Comparison of ENCODE assay signal across 24 cellular contexts in the genomic region with DNA sequence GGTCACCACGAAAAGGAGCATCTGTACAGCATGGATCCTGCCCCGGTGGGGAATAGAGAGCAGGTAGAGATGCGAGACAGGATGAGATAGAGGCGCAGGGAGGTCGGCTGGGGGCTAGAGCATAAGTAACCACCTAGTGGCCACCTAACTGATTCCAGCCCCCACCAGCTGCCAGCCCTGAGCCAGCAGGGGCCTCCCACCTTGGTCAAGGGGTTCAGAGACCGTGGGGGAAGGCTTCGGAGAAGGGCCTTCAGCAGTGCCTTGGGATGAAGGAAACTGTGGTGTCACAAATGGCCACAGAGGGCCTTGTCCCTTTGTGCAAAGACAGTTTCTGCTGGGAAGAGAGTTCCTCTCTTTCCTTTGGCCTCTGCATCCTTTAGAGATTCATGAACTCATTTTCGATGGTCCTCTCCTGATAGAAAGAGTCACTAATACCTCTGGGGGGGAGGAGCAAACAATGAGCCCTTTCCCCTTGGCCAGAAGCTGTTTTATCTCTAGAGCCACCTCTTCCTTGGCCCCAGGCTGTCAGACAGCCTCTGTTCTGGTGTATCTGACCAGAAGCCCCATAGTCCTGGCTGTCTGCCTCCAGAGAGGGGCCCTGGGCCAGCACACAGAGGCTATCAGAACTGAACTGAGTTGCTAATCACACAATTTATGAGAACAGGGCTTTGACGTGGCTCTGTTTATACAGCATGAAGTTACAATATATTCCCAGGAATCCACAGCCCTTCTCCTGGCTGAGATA.
DNase-seq lines count a peak whose midpoint lies in the region; ATAC-seq and TF ChIP-seq lines count a peak whose summit lies in the region.
"Had no signal": no experiment of that assay in that cellular context is flagged by ENCODE, and none has a peak within 500 bp of the region (broad histone marks: within the 10 kb centered on the region; RNA-seq: fewer than 3 reads in every experiment).

No MANE protein-coding gene starts in this region.

- no peaks in the 10 kb centered on the region for H3K4me1 Mint-ChIP-seq in natural killer cell treated with Interleukin-12 subunit alpha and Interleukin-12 subunit beta and Interleukin-15 and Interleukin-18, amount 100 ng/mL, for 72 hours (ENCODE audit: low read depth in 2 of 2)
- H3K4me1 Mint-ChIP-seq: activated CD4-positive, alpha-beta memory T cell treated with anti-CD3 and anti-CD28 coated beads, Interleukin-2, amount 10 ng/mL, durations not matched to agents 7 days and 5 days; activated naive CD8-positive, alpha-beta T cell treated with anti-CD3 and anti-CD28 coated beads, Interleukin-2, amount 50 U/mL, for 24 hours; B cell had no signal

- H3K27ac ChIP-seq in heart left ventricle (peak overlapping the region in 7 of 12 donors; percentile 1 to 60 (median 38)), trophoblast cell (ENCODE audit: low read depth, low read length) (peak overlapping the region; percentile 91)
- H3K27ac ChIP-seq: body of pancreas, parathyroid adenoma had no signal

- H3K4me3 ChIP-seq in heart left ventricle = no peak overlapping the region
- H3K4me3 ChIP-seq in trophoblast cell (ENCODE audit: low read depth, low read length) = no peak overlapping the region
- H3K4me3 ChIP-seq: body of pancreas, mucosa of descending colon, transverse colon had no signal

- no peaks in the 10 kb centered on the region for H3K9me3 ChIP-seq in heart left ventricle
- no peaks in the 10 kb centered on the region for H3K9me3 ChIP-seq in trophoblast cell (ENCODE audit: insufficient read depth, low read depth, low read length)
- H3K9me3 ChIP-seq: body of pancreas, mucosa of descending colon, transverse colon had no signal

- WGBS in heart left ventricle, 4 donors = 78 to 88% (median 83%) methylated on average over 9 of the region's 9 CpGs
- no CpG with 5 or more reads among the region's 9 CpGs for WGBS in trophoblast cell (ENCODE audit: extremely low coverage, insufficient coverage, insufficient read length)

- peaks cover 4% of the 10 kb centered on the region for H3K79me2 ChIP-seq in trophoblast cell (ENCODE audit: control insufficient read depth, insufficient read depth, low read length, poor library complexity)
- H3K79me2 ChIP-seq: parathyroid adenoma had no signal

- H3K4ac ChIP-seq in trophoblast cell (ENCODE audit: low read depth, low read length) = peak overlapping the region; percentile 53

- H3K27ac Mint-ChIP-seq in natural killer cell treated with Interleukin-12 subunit alpha and Interleukin-12 subunit beta and Interleukin-15 and Interleukin-18, amount 100 ng/mL, for 72 hours = no peak overlapping the region
- H3K27ac Mint-ChIP-seq: activated CD4-positive, alpha-beta memory T cell treated with anti-CD3 and anti-CD28 coated beads, Interleukin-2, amount 10 ng/mL, durations not matched to agents 7 days and 5 days; activated naive CD8-positive, alpha-beta T cell treated with anti-CD3 and anti-CD28 coated beads, Interleukin-2, amount 50 U/mL, for 24 hours; B cell had no signal

- H3K27me3 ChIP-seq in heart left ventricle (no peaks in the 10 kb centered on the region), trophoblast cell (ENCODE audit: insufficient read depth, low read length) (no peaks in the 10 kb centered on the region)
- H3K27me3 ChIP-seq: body of pancreas, transverse colon had no signal

- H2BK120ac ChIP-seq in trophoblast cell (ENCODE audit: insufficient read depth, low read length, poor library complexity) = peak overlapping the region; percentile 87

- no peak for TF ChIP-seq POLR2A in heart left ventricle (IDR thresholded peaks at IDR 0.05)

- peak overlapping the region; percentile 47 for H4K12ac ChIP-seq in trophoblast cell (ENCODE audit: low read depth, low read length)

- no peak overlapping the region for H3K4me2 ChIP-seq in trophoblast cell (ENCODE audit: low read length)

- no peak overlapping the region for H3K9ac ChIP-seq in trophoblast cell (ENCODE audit: low read length)
- H3K9ac ChIP-seq: parathyroid adenoma had no signal

- peak overlapping the region; percentile 95 for H3K14ac ChIP-seq in trophoblast cell (ENCODE audit: low read length)

- peak overlapping the region; percentile 85 for H2AK5ac ChIP-seq in trophoblast cell (ENCODE audit: low read length)

- H3K4me1 ChIP-seq in heart left ventricle (peaks cover 0 to 14% (median 3%) of the 10 kb centered on the region in 12 donors), trophoblast cell (ENCODE audit: control insufficient read depth in 1 of 2, insufficient read depth in 2 of 2, low read length in 2 of 2) (peaks cover 37 to 44% of the 10 kb centered on the region in 2 experiments)
- H3K4me1 ChIP-seq: body of pancreas, parathyroid adenoma had no signal

- H3K79me1 ChIP-seq in trophoblast cell (ENCODE audit: low read length) = peaks cover 33% of the 10 kb centered on the region

- peak overlapping the region; percentile 58 for H2AFZ ChIP-seq in trophoblast cell (ENCODE audit: insufficient read depth, low read length, poor library complexity)
- H2AFZ ChIP-seq: parathyroid adenoma had no signal

- intact Hi-C loops in Right ventricle myocardium superior (cut with DNase I) = no loop called here
- intact Hi-C loops in cardiac septum (cut with DNase I) = loop anchor here (5.0 kb wide), 1 partner anchor 149 kb away; the partner anchor contains the start of gene TEAD1
- intact Hi-C loops in heart left ventricle (cut with DNase I) = no loop called here

- H2BK12ac ChIP-seq in trophoblast cell (ENCODE audit: low read length) = peak overlapping the region; percentile 93

- H2BK5ac ChIP-seq in trophoblast cell (ENCODE audit: low read depth, low read length, poor library complexity) = peak overlapping the region; percentile 92

- H3K36me3 ChIP-seq in heart left ventricle (peaks cover 0 to 52% (median 28%) of the 10 kb centered on the region in 9 donors), trophoblast cell (ENCODE audit: control insufficient read depth in 1 of 2, insufficient read depth in 2 of 2, low read length in 2 of 2) (peaks cover 16 to 25% of the 10 kb centered on the region in 2 experiments)
- H3K36me3 ChIP-seq: transverse colon had no signal

- TF ChIP-seq CTCF in heart left ventricle (IDR thresholded peaks at IDR 0.05) = no peak

- peaks cover 1 to 16% of the 10 kb centered on the region in 2 donors for H3K27me3 Mint-ChIP-seq in natural killer cell treated with Interleukin-12 subunit alpha and Interleukin-12 subunit beta and Interleukin-15 and Interleukin-18, amount 100 ng/mL, for 72 hours
- H3K27me3 Mint-ChIP-seq: activated CD4-positive, alpha-beta memory T cell treated with anti-CD3 and anti-CD28 coated beads, Interleukin-2, amount 10 ng/mL, durations not matched to agents 7 days and 5 days; activated naive CD8-positive, alpha-beta T cell treated with anti-CD3 and anti-CD28 coated beads, Interleukin-2, amount 50 U/mL, for 24 hours; B cell had no signal

- peak overlapping the region; percentile 97 for H4K91ac ChIP-seq in trophoblast cell (ENCODE audit: low read depth, low read length)

- H3K36me3 Mint-ChIP-seq in natural killer cell treated with Interleukin-12 subunit alpha and Interleukin-12 subunit beta and Interleukin-15 and Interleukin-18, amount 100 ng/mL, for 72 hours = no peaks in the 10 kb centered on the region

- H3K23ac ChIP-seq in trophoblast cell (ENCODE audit: low read length) = no peak overlapping the region

- H3K18ac ChIP-seq in trophoblast cell (ENCODE audit: low read length) = peak overlapping the region; percentile 86

- ATAC-seq in Right ventricle myocardium superior (ENCODE audit: poor library complexity) = peak; percentile 59
- ATAC-seq in heart left ventricle = peak; percentile 52 to 84 (median 64)
- ATAC-seq in natural killer cell treated with Interleukin-12 subunit alpha and Interleukin-12 subunit beta and Interleukin-15 and Interleukin-18, amount 100 ng/mL, for 72 hours = no peak
- ATAC-seq: activated CD4-positive, CD25-positive, alpha-beta regulatory T cell treated with anti-CD3 and anti-CD28 coated beads, Interleukin-2, amount 50 U/mL, for 24 hours; activated naive CD8-positive, alpha-beta T cell treated with anti-CD3 and anti-CD28 coated beads, Interleukin-2, amount 50 U/mL, for 24 hours; body of pancreas; mucosa of descending colon had no signal

- H3K4me3 Mint-ChIP-seq in natural killer cell treated with Interleukin-12 subunit alpha and Interleukin-12 subunit beta and Interleukin-15 and Interleukin-18, amount 100 ng/mL, for 72 hours = no peak overlapping the region
- H3K4me3 Mint-ChIP-seq: activated CD4-positive, alpha-beta memory T cell treated with anti-CD3 and anti-CD28 coated beads, Interleukin-2, amount 10 ng/mL, durations not matched to agents 7 days and 5 days; activated naive CD8-positive, alpha-beta T cell treated with anti-CD3 and anti-CD28 coated beads, Interleukin-2, amount 50 U/mL, for 24 hours; B cell had no signal

- DNase-seq in Right ventricle myocardium superior (peak; percentile 53), cardiac septum (ENCODE audit: low spot score) (no peak), heart left ventricle (peak in 2 of 5 donors; percentile 31 to 48), trophoblast cell (no peak), NCI-H1105 treated with DMSO at 0.1 percent for 48 hours (lab: John Stamatoyannopoulos, UW) (no peak), NCI-H1092 treated with DMSO at 0.1 percent for 48 hours (lab: John Stamatoyannopoulos, UW) (no peak), SKM-1 (lab: John Stamatoyannopoulos, UW; ENCODE audit: unreplicated experiment) (no peak)
- DNase-seq in natural killer cell treated with Interleukin-12 subunit alpha and Interleukin-12 subunit beta and Interleukin-15 and Interleukin-18, amount 100 ng/mL, for 72 hours (ENCODE audit: low spot score) = no peak
- DNase-seq: activated CD4-positive, alpha-beta memory T cell treated with anti-CD3 and anti-CD28 coated beads, Interleukin-2, amount 10 ng/mL, durations not matched to agents 7 days and 5 days; activated gamma-delta T cell; activated naive CD8-positive, alpha-beta T cell treated with anti-CD3 and anti-CD28 coated beads, Interleukin-2, amount 50 U/mL, for 24 hours; activated T-cell treated with anti-CD3 and anti-CD28 coated beads for 4 hours; body of pancreas; DMS53; effector CD4-positive, alpha-beta T cell; GDM1; KG1; mucosa of descending colon; NCI-H1694; NCI-H526; transverse colon had no signal

- no peaks in the 10 kb centered on the region for H3K9me3 Mint-ChIP-seq in natural killer cell treated with Interleukin-12 subunit alpha and Interleukin-12 subunit beta and Interleukin-15 and Interleukin-18, amount 100 ng/mL, for 72 hours
- H3K9me3 Mint-ChIP-seq: activated CD4-positive, alpha-beta memory T cell treated with anti-CD3 and anti-CD28 coated beads, Interleukin-2, amount 10 ng/mL, durations not matched to agents 7 days and 5 days; activated naive CD8-positive, alpha-beta T cell treated with anti-CD3 and anti-CD28 coated beads, Interleukin-2, amount 50 U/mL, for 24 hours had no signal

- H4K8ac ChIP-seq in trophoblast cell (ENCODE audit: low read depth, low read length) = peak overlapping the region; percentile 77

Comparison
In these comparisons a context has a peak if more than half of its experiments do, and no peak if none do; other contexts are left out.
1. ATAC-seq: peak in Right ventricle myocardium superior (single experiment) and heart left ventricle (4 of 4); none in natural killer cell treated with Interleukin-12 subunit alpha and Interleukin-12 subunit beta and Interleukin-15 and Interleukin-18, amount 100 ng/mL, for 72 hours (0 of 2).